ENCODE assay signal across 1 cellular context in the genomic region with DNA sequence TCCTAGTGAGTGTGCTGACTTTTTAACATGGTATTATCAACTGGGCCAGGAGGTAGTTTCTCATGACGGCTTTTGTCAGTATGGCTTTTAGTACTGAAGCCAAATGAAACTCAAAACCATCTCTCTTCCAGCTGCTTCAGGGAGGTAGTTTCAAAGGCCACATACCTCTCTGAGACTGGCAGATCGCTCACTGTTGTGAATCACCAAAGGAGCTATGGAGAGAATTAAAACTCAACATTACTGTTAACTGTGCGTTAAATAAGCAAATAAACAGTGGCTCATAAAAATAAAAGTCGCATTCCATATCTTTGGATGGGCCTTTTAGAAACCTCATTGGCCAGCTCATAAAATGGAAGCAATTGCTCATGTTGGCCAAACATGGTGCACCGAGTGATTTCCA.
TF ChIP-seq lines count a peak whose summit lies in the region.

No MANE protein-coding gene starts in this region.

TF ChIP-seq in HEK293, 187 proteins besides CTCF, POLR2A, EP300 and RAD21 (continued from another document and continues in another):
- TF ChIP-seq, protein P1, sequence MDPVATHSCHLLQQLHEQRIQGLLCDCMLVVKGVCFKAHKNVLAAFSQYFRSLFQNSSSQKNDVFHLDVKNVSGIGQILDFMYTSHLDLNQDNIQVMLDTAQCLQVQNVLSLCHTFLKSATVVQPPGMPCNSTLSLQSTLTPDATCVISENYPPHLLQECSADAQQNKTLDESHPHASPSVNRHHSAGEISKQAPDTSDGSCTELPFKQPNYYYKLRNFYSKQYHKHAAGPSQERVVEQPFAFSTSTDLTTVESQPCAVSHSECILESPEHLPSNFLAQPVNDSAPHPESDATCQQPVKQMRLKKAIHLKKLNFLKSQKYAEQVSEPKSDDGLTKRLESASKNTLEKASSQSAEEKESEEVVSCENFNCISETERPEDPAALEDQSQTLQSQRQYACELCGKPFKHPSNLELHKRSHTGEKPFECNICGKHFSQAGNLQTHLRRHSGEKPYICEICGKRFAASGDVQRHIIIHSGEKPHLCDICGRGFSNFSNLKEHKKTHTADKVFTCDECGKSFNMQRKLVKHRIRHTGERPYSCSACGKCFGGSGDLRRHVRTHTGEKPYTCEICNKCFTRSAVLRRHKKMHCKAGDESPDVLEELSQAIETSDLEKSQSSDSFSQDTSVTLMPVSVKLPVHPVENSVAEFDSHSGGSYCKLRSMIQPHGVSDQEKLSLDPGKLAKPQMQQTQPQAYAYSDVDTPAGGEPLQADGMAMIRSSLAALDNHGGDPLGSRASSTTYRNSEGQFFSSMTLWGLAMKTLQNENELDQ (tag by site-specific recombination; IDR thresholded peaks at IDR 0.05; ENCODE audit: low read depth) = no peak
- TF ChIP-seq, protein P2, sequence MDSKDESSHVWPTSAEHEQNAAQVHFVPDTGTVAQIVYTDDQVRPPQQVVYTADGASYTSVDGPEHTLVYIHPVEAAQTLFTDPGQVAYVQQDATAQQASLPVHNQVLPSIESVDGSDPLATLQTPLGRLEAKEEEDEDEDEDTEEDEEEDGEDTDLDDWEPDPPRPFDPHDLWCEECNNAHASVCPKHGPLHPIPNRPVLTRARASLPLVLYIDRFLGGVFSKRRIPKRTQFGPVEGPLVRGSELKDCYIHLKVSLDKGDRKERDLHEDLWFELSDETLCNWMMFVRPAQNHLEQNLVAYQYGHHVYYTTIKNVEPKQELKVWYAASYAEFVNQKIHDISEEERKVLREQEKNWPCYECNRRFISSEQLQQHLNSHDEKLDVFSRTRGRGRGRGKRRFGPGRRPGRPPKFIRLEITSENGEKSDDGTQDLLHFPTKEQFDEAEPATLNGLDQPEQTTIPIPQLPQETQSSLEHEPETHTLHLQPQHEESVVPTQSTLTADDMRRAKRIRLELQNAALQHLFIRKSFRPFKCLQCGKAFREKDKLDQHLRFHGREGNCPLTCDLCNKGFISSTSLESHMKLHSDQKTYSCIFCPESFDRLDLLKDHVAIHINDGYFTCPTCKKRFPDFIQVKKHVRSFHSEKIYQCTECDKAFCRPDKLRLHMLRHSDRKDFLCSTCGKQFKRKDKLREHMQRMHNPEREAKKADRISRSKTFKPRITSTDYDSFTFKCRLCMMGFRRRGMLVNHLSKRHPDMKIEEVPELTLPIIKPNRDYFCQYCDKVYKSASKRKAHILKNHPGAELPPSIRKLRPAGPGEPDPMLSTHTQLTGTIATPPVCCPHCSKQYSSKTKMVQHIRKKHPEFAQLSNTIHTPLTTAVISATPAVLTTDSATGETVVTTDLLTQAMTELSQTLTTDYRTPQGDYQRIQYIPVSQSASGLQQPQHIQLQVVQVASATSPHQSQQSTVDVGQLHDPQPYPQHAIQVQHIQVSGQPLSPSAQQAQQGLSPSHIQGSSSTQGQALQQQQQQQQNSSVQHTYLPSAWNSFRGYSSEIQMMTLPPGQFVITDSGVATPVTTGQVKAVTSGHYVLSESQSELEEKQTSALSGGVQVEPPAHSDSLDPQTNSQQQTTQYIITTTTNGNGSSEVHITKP (tag by site-specific recombination; IDR thresholded peaks at IDR 0.05) = no peak
- no peak for TF ChIP-seq ZNF266 (tag by site-specific recombination; IDR thresholded peaks at IDR 0.05; ENCODE audit: low read depth)
- no peak for TF ChIP-seq ZNF707 (tag by site-specific recombination; IDR thresholded peaks at IDR 0.05)
- TF ChIP-seq, protein P3, sequence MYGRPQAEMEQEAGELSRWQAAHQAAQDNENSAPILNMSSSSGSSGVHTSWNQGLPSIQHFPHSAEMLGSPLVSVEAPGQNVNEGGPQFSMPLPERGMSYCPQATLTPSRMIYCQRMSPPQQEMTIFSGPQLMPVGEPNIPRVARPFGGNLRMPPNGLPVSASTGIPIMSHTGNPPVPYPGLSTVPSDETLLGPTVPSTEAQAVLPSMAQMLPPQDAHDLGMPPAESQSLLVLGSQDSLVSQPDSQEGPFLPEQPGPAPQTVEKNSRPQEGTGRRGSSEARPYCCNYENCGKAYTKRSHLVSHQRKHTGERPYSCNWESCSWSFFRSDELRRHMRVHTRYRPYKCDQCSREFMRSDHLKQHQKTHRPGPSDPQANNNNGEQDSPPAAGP (tag by site-specific recombination; IDR thresholded peaks at IDR 0.05) = no peak
- TF ChIP-seq ZNF423 (tag by site-specific recombination; IDR thresholded peaks at IDR 0.05) = no peak
- TF ChIP-seq ZFP3 (tag by site-specific recombination; IDR thresholded peaks at IDR 0.05; ENCODE audit: low read depth) = no peak
- no peak for TF ChIP-seq ZBTB21 (tag by site-specific recombination; IDR thresholded peaks at IDR 0.05)
- peak; percentile 95 for TF ChIP-seq FEZF1 (tag by site-specific recombination; IDR thresholded peaks at IDR 0.05)
- no peak for TF ChIP-seq SETDB1 (IDR thresholded peaks at IDR 0.05; ENCODE audit: insufficient read length, low read length)
- 0 out of 2 replicates have a peak, but pooled peaks have one; percentile 53 for TF ChIP-seq OVOL3 (tag by site-specific recombination; IDR thresholded peaks at IDR 0.05)
- TF ChIP-seq ZNF394 (tag by site-specific recombination; IDR thresholded peaks at IDR 0.05; ENCODE audit: borderline replicate concordance) = no peak
- TF ChIP-seq, protein P4, sequence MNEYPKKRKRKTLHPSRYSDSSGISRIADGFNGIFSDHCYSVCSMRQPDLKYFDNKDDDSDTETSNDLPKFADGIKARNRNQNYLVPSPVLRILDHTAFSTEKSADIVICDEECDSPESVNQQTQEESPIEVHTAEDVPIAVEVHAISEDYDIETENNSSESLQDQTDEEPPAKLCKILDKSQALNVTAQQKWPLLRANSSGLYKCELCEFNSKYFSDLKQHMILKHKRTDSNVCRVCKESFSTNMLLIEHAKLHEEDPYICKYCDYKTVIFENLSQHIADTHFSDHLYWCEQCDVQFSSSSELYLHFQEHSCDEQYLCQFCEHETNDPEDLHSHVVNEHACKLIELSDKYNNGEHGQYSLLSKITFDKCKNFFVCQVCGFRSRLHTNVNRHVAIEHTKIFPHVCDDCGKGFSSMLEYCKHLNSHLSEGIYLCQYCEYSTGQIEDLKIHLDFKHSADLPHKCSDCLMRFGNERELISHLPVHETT (tag by site-specific recombination; IDR thresholded peaks at IDR 0.05) = no peak
- TF ChIP-seq, protein P5, sequence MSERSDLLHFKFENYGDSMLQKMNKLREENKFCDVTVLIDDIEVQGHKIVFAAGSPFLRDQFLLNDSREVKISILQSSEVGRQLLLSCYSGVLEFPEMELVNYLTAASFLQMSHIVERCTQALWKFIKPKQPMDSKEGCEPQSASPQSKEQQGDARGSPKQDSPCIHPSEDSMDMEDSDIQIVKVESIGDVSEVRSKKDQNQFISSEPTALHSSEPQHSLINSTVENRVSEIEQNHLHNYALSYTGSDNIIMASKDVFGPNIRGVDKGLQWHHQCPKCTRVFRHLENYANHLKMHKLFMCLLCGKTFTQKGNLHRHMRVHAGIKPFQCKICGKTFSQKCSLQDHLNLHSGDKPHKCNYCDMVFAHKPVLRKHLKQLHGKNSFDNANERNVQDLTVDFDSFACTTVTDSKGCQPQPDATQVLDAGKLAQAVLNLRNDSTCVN (tag by site-specific recombination; optimal IDR thresholded peaks at IDR 0.05) = no peak
- TF ChIP-seq ZNF785 (tag by site-specific recombination; IDR thresholded peaks at IDR 0.05) = no peak
- no peak for TF ChIP-seq GFI1B (tag by site-specific recombination; IDR thresholded peaks at IDR 0.05)
- TF ChIP-seq YY2 (tag by site-specific recombination; IDR thresholded peaks at IDR 0.05) = no peak
- TF ChIP-seq, protein P6, sequence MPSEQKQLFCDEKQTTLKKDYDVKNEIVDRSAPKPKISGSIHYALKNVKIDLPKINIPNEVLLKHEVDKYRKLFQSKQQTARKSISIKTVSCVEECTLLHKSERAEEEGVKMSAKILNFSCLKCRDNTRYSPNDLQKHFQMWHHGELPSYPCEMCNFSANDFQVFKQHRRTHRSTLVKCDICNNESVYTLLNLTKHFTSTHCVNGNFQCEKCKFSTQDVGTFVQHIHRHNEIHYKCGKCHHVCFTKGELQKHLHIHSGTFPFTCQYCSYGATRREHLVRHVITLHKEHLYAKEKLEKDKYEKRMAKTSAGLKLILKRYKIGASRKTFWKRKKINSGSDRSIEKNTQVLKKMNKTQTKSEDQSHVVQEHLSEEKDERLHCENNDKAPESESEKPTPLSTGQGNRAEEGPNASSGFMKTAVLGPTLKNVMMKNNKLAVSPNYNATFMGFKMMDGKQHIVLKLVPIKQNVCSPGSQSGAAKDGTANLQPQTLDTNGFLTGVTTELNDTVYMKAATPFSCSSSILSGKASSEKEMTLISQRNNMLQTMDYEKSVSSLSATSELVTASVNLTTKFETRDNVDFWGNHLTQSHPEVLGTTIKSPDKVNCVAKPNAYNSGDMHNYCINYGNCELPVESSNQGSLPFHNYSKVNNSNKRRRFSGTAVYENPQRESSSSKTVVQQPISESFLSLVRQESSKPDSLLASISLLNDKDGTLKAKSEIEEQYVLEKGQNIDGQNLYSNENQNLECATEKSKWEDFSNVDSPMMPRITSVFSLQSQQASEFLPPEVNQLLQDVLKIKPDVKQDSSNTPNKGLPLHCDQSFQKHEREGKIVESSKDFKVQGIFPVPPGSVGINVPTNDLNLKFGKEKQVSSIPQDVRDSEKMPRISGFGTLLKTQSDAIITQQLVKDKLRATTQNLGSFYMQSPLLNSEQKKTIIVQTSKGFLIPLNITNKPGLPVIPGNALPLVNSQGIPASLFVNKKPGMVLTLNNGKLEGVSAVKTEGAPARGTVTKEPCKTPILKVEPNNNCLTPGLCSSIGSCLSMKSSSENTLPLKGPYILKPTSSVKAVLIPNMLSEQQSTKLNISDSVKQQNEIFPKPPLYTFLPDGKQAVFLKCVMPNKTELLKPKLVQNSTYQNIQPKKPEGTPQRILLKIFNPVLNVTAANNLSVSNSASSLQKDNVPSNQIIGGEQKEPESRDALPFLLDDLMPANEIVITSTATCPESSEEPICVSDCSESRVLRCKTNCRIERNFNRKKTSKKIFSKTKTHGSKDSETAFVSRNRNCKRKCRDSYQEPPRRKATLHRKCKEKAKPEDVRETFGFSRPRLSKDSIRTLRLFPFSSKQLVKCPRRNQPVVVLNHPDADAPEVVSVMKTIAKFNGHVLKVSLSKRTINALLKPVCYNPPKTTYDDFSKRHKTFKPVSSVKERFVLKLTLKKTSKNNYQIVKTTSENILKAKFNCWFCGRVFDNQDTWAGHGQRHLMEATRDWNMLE (tag by site-specific recombination; conservative IDR thresholded peaks at IDR 0.05; ENCODE audit: low read depth) = no peak
- TF ChIP-seq, protein P7, sequence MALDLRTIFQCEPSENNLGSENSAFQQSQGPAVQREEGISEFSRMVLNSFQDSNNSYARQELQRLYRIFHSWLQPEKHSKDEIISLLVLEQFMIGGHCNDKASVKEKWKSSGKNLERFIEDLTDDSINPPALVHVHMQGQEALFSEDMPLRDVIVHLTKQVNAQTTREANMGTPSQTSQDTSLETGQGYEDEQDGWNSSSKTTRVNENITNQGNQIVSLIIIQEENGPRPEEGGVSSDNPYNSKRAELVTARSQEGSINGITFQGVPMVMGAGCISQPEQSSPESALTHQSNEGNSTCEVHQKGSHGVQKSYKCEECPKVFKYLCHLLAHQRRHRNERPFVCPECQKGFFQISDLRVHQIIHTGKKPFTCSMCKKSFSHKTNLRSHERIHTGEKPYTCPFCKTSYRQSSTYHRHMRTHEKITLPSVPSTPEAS (tag by site-specific recombination; IDR thresholded peaks at IDR 0.05) = no peak
- TF ChIP-seq, protein P8, sequence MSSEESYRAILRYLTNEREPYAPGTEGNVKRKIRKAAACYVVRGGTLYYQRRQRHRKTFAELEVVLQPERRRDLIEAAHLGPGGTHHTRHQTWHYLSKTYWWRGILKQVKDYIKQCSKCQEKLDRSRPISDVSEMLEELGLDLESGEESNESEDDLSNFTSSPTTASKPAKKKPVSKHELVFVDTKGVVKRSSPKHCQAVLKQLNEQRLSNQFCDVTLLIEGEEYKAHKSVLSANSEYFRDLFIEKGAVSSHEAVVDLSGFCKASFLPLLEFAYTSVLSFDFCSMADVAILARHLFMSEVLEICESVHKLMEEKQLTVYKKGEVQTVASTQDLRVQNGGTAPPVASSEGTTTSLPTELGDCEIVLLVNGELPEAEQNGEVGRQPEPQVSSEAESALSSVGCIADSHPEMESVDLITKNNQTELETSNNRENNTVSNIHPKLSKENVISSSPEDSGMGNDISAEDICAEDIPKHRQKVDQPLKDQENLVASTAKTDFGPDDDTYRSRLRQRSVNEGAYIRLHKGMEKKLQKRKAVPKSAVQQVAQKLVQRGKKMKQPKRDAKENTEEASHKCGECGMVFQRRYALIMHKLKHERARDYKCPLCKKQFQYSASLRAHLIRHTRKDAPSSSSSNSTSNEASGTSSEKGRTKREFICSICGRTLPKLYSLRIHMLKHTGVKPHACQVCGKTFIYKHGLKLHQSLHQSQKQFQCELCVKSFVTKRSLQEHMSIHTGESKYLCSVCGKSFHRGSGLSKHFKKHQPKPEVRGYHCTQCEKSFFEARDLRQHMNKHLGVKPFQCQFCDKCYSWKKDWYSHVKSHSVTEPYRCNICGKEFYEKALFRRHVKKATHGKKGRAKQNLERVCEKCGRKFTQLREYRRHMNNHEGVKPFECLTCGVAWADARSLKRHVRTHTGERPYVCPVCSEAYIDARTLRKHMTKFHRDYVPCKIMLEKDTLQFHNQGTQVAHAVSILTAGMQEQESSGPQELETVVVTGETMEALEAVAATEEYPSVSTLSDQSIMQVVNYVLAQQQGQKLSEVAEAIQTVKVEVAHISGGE (tag by site-specific recombination; conservative IDR thresholded peaks at IDR 0.05; ENCODE audit: low read depth) = no peak
- TF ChIP-seq EGR2 (tag by site-specific recombination; IDR thresholded peaks at IDR 0.05; ENCODE audit: low read depth) = no peak
- TF ChIP-seq, protein P9, sequence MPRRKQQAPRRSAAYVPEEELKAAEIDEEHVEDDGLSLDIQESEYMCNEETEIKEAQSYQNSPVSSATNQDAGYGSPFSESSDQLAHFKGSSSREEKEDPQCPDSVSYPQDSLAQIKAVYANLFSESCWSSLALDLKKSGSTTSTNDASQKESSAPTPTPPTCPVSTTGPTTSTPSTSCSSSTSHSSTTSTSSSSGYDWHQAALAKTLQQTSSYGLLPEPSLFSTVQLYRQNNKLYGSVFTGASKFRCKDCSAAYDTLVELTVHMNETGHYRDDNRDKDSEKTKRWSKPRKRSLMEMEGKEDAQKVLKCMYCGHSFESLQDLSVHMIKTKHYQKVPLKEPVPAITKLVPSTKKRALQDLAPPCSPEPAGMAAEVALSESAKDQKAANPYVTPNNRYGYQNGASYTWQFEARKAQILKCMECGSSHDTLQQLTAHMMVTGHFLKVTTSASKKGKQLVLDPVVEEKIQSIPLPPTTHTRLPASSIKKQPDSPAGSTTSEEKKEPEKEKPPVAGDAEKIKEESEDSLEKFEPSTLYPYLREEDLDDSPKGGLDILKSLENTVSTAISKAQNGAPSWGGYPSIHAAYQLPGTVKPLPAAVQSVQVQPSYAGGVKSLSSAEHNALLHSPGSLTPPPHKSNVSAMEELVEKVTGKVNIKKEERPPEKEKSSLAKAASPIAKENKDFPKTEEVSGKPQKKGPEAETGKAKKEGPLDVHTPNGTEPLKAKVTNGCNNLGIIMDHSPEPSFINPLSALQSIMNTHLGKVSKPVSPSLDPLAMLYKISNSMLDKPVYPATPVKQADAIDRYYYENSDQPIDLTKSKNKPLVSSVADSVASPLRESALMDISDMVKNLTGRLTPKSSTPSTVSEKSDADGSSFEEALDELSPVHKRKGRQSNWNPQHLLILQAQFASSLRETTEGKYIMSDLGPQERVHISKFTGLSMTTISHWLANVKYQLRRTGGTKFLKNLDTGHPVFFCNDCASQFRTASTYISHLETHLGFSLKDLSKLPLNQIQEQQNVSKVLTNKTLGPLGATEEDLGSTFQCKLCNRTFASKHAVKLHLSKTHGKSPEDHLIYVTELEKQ (tag by site-specific recombination; IDR thresholded peaks at IDR 0.05; ENCODE audit: borderline replicate concordance) = no peak
- 0 out of 2 replicates have a peak, but pooled peaks have one; percentile 25 for TF ChIP-seq ZNF341 (tag by site-specific recombination; IDR thresholded peaks at IDR 0.05; ENCODE audit: low read depth)
- TF ChIP-seq ZNF23 (tag by site-specific recombination; IDR thresholded peaks at IDR 0.05; ENCODE audit: borderline replicate concordance) = no peak
- no peak for TF ChIP-seq ZNF76 (tag by site-specific recombination; IDR thresholded peaks at IDR 0.05; ENCODE audit: borderline replicate concordance, low read depth)
- TF ChIP-seq ZNF626 (tag by site-specific recombination; IDR thresholded peaks at IDR 0.05) = no peak
- TF ChIP-seq TRIM28 (IDR thresholded peaks at IDR 0.05; ENCODE audit: borderline replicate concordance, low read length) = 0 out of 2 replicates have a peak, but pooled peaks have one; percentile 33
- TF ChIP-seq BCL11A (tag by site-specific recombination; IDR thresholded peaks at IDR 0.05; ENCODE audit: low read depth) = no peak
